ENCODE assay signal across 26 cellular contexts in the genomic region with DNA sequence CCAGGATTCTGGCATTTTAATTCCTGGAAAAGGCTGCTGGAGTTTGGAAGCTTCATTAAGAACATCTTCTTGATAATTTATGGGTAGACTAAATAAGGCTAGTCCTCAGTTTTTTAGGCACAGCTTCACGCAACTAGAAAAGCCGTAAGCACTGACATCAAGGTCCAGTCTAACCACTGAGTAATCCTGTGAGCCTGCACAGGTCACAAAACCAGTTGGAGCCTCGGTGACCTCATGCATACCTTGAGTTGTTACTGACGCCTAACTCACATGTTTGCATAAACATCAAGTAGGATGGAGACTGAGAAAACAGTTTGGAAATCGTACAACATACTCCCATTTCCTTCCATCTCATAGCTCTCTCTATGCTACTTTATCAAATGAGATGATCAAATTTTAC.
DNase-seq lines count a peak whose midpoint lies in the region; ATAC-seq and TF ChIP-seq lines count a peak whose summit lies in the region.
"Had no signal": no experiment of that assay in that cellular context is flagged by ENCODE, and none has a peak within 500 bp of the region (broad histone marks: within the 10 kb centered on the region; RNA-seq: fewer than 3 reads in every experiment).

No MANE protein-coding gene starts in this region.

- TF ChIP-seq CTCF in fibroblast of lung (conservative IDR thresholded peaks at IDR 0.05 in 1 of 2, IDR thresholded peaks at IDR 0.05 in 1 of 2; ENCODE audit: low read depth in 1 of 2, low read length in 2 of 2) (no peak), GM10248 (IDR thresholded peaks at IDR 0.05; ENCODE audit: control extremely low read depth, extremely low read depth, low read depth, missing control alignments) (no peak), body of pancreas (IDR thresholded peaks at IDR 0.05) (no peak)

- peak overlapping the region; percentile 31 to 73 (median 61); a peak in 21 of 22 replicates for H3K4me2 ChIP-seq in BLaER1 treated with 17β-estradiol and CSF1 and Interleukin-3, amounts not matched to agents 10 nM and 100 nM
- no peak overlapping the region for H3K4me2 ChIP-seq in fibroblast of lung (ENCODE audit: extremely low read depth, insufficient read depth, low read length)

- peak overlapping the region in 8 of 11 experiments; percentile 1 to 67 (median 40); a peak in 5 of 22 replicates for H3K27ac ChIP-seq in BLaER1 treated with 17β-estradiol and CSF1 and Interleukin-3, amounts not matched to agents 10 nM and 100 nM
- H3K27ac ChIP-seq in fibroblast of lung (ENCODE audit: insufficient read depth, low read length) = no peak overlapping the region
- no peak overlapping the region for H3K27ac ChIP-seq in body of pancreas
- H3K27ac ChIP-seq: C4-2B, pancreas, SJSA1 had no signal

- H3K36me3 ChIP-seq in BLaER1 treated with 17β-estradiol and CSF1 and Interleukin-3, amounts not matched to agents 10 nM and 100 nM = peaks cover 13 to 94% (median 81%) of the 10 kb centered on the region in 11 experiments
- H3K36me3 ChIP-seq in fibroblast of lung (ENCODE audit: control insufficient read depth, insufficient read depth, low read length) = no peaks in the 10 kb centered on the region
- H3K36me3 ChIP-seq in H7 (replicated peaks; ENCODE audit: control insufficient read depth, insufficient read depth, low read length) = no peaks in the 10 kb centered on the region
- no peaks in the 10 kb centered on the region for H3K36me3 ChIP-seq in body of pancreas (replicated peaks in 1 of 2; ENCODE audit: insufficient read depth in 1 of 2, low read depth in 2 of 2)
- H3K36me3 ChIP-seq: MG63, pancreas, SJSA1 had no signal

- no peak for ATAC-seq in body of pancreas
- ATAC-seq: mucosa of descending colon, pancreas, right cardiac atrium, T-cell had no signal

- TF ChIP-seq POLR2A in body of pancreas (IDR thresholded peaks at IDR 0.05) = no peak

- peaks cover 0 to 6% (median 0%) of the 10 kb centered on the region in 11 experiments; a peak in 2 of 22 replicates for H3K9me3 ChIP-seq in BLaER1 treated with 17β-estradiol and CSF1 and Interleukin-3, amounts not matched to agents 10 nM and 100 nM (replicated peaks in 1 of 11)
- H3K9me3 ChIP-seq in fibroblast of lung (ENCODE audit: control insufficient read depth, insufficient read depth, low read depth, low read length) (no peaks in the 10 kb centered on the region), body of pancreas (no peaks in the 10 kb centered on the region)
- H3K9me3 ChIP-seq: MG63, mucosa of descending colon, pancreas, SJSA1 had no signal

- H3K4me3 ChIP-seq in BLaER1 treated with 17β-estradiol and CSF1 and Interleukin-3, amounts not matched to agents 10 nM and 100 nM = no peak overlapping the region
- H3K4me3 ChIP-seq in fibroblast of lung (replicated peaks in 1 of 4; ENCODE audit: control extremely low read depth in 1 of 4, insufficient read depth in 1 of 4, low read depth in 3 of 4, low read length in 4 of 4) = no peak overlapping the region
- no peak overlapping the region for H3K4me3 ChIP-seq in H7 (ENCODE audit: insufficient read depth, low read depth, low read length)
- H3K4me3 ChIP-seq in body of pancreas = no peak overlapping the region
- H3K4me3 ChIP-seq: MG63, mucosa of descending colon, pancreas, SJSA1 had no signal

- H3K9ac ChIP-seq in BLaER1 treated with 17β-estradiol and CSF1 and Interleukin-3, amounts not matched to agents 10 nM and 100 nM = peak overlapping the region in 1 of 11 experiments; percentile 58; a peak in 2 of 22 replicates
- H3K9ac ChIP-seq in fibroblast of lung (ENCODE audit: insufficient read depth, low read length) = no peak overlapping the region

- no peaks in the 10 kb centered on the region for H3K27me3 ChIP-seq in BLaER1 treated with 17β-estradiol and CSF1 and Interleukin-3, amounts not matched to agents 10 nM and 100 nM
- H3K27me3 ChIP-seq in fibroblast of lung (ENCODE audit: control insufficient read depth, insufficient read depth, low read length) = no peaks in the 10 kb centered on the region
- no peaks in the 10 kb centered on the region for H3K27me3 ChIP-seq in H7 (ENCODE audit: control insufficient read depth, insufficient read depth, low read length)
- no peaks in the 10 kb centered on the region for H3K27me3 ChIP-seq in body of pancreas
- H3K27me3 ChIP-seq: MG63, pancreas, SJSA1 had no signal

- 37 to 47% methylated on average over 5 of the region's 5 CpGs for WGBS in body of pancreas, 2 donors

- intact Hi-C loops in body of pancreas (cut with DNase I) = no loop called here

- POLR2A ChIA-PET in GM10248 (lab: Yijun Ruan, JAX) = no interaction called here

- peaks cover 76 to 93% (median 84%) of the 10 kb centered on the region in 10 experiments for H3K4me1 ChIP-seq in BLaER1 treated with 17β-estradiol and CSF1 and Interleukin-3, amounts not matched to agents 10 nM and 100 nM
- no peaks in the 10 kb centered on the region for H3K4me1 ChIP-seq in fibroblast of lung (ENCODE audit: control insufficient read depth, extremely low read depth, insufficient read depth, low read length)
- H3K4me1 ChIP-seq in body of pancreas = no peaks in the 10 kb centered on the region
- H3K4me1 ChIP-seq: pancreas, SJSA1 had no signal

- H2AFZ ChIP-seq in fibroblast of lung (ENCODE audit: low read length) = no peak overlapping the region

- no peaks in the 10 kb centered on the region for H3K79me2 ChIP-seq in fibroblast of lung (ENCODE audit: control insufficient read depth, insufficient read depth, low read length)

- peaks cover 5 to 97% (median 93%) of the 10 kb centered on the region in 11 experiments; a peak in 20 of 22 replicates for H4K20me1 ChIP-seq in BLaER1 treated with 17β-estradiol and CSF1 and Interleukin-3, amounts not matched to agents 10 nM and 100 nM
- no peaks in the 10 kb centered on the region for H4K20me1 ChIP-seq in fibroblast of lung (ENCODE audit: control insufficient read depth, extremely low read depth, insufficient read depth, low read length)

- CTCF ChIA-PET in GM10248 (lab: Yijun Ruan, JAX) = interaction anchor here (1.0 to 3.5 kb wide), 8 partner anchors 9 to 257 kb away, joined by 3 to 35 read pairs (median 4); no protein-coding TSS in a partner anchor

- DNase-seq in M059J (ENCODE audit: low read depth) (peak; percentile 5), fibroblast of lung (ENCODE audit: low read depth in 2 of 2) (peak; percentile 6 to 55), non-pigmented ciliary epithelial cell (ENCODE audit: low read depth) (peak; percentile 14), GM10248 (ENCODE audit: extremely low spot score) (no peak), H7 (no peak), medulla oblongata (ENCODE audit: extremely low spot score) (no peak), body of pancreas (no peak)
- DNase-seq: activated CD4-positive, alpha-beta T cell treated with anti-CD3 and anti-CD28 coated beads, Interleukin-2, amount 50 U/mL, for 48 hours; activated CD8-positive, alpha-beta memory T cell treated with anti-CD3 and anti-CD28 coated beads, Interleukin-2, amount 50 U/mL, for 4 hours; activated naive CD4-positive, alpha-beta T cell treated with anti-CD3 and anti-CD28 coated beads for 36 hours; amygdala; central memory CD4-positive, alpha-beta T cell; MG63; mucosa of descending colon; NCI-H1105 treated with DMSO at 0.1 percent for 48 hours; NCI-H1930; NCI-H2227 treated with DMSO at 0.1 percent for 48 hours; NCI-H748 treated with DMSO at 0.1 percent for 48 hours; nephron progenitor cell; pancreas; right cardiac atrium; stimulated activated CD4-positive, alpha-beta T cell treated with anti-CD3 and anti-CD28 coated beads, Interleukin-4, amount 100 ng/mL, for 1 hour; T-cell had no signal

Comparison
In these comparisons a context has a peak if more than half of its experiments do, and no peak if none do; other contexts are left out.
1. H3K27ac ChIP-seq: peak in BLaER1 treated with 17β-estradiol and CSF1 and Interleukin-3, amounts not matched to agents 10 nM and 100 nM (8 of 11); none in fibroblast of lung (single experiment) and body of pancreas (0 of 4).
2. DNase-seq: peak in M059J (single experiment), fibroblast of lung (2 of 2) and non-pigmented ciliary epithelial cell (single experiment); none in GM10248 (single experiment), H7 (single experiment), medulla oblongata (single experiment) and body of pancreas (0 of 4).